ENCODE assay signal across 15 cellular contexts in the genomic region with DNA sequence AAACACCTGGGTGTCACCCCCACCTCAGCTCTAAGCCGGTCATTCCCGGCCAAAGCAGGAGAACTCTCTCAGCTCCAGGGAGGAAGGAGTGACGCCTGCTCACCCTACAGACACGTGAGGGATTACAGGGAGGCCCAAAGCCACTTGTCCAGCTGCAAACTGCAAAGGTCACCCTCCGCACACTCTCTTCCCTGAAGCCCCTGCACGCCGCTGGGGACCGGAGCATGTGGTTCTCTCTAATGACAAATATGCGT.
DNase-seq lines count a peak whose midpoint lies in the region; ATAC-seq and TF ChIP-seq lines count a peak whose summit lies in the region.
"Had no signal": no experiment of that assay in that cellular context is flagged by ENCODE, and none has a peak within 500 bp of the region (broad histone marks: within the 10 kb centered on the region; RNA-seq: fewer than 3 reads in every experiment).

No MANE protein-coding gene starts in this region.

- intact Hi-C loops in dendritic cell treated with granulocyte-macrophage colony-stimulating factor and Interleukin-4, amounts not matched to agents 40 ng/mL and 50 ng/mL, for 4 days (cut with micrococcal nuclease), result no loop called here
- intact Hi-C loops in tibial artery (cut with DNase I; ENCODE audit: low total_unique reads) (no loop called here), Calu3 (cut with micrococcal nuclease; ENCODE audit: unreplicated experiment) (no loop called here)

- peak overlapping the region; percentile 36 for H3K9ac ChIP-seq in Karpas-422 (ENCODE audit: low read length)

- DNase-seq in Karpas-422 (no peak), retinal pigment epithelial cell (ENCODE audit: low read depth) (peak; percentile 21), tibial artery (no peak), kidney glomerular epithelial cell (lab: John Stamatoyannopoulos, UW) (no peak), Calu3 (no peak)
- DNase-seq: activated CD4-positive, alpha-beta T cell treated with anti-CD3 and anti-CD28 coated beads for 48 hours; activated naive CD4-positive, alpha-beta T cell treated with anti-CD3 and anti-CD28 coated beads, Interleukin-2, amount 50 U/mL, for 16 hours; HCEC 1CT; hypothalamus; NCI-H1436 treated with DMSO at 0.1 percent for 48 hours; occipital lobe; SJCRH30 had no signal

- H3K9me3 ChIP-seq in Karpas-422 (ENCODE audit: low read length) (no peaks in the 10 kb centered on the region), tibial artery (no peaks in the 10 kb centered on the region)
- H3K9me3 ChIP-seq: SJCRH30 had no signal

- H4K20me1 ChIP-seq in Karpas-422 (ENCODE audit: insufficient read depth, low read depth, low read length), result no peaks in the 10 kb centered on the region

- H3K4me3 ChIP-seq in Karpas-422 (ENCODE audit: low read length), result no peak overlapping the region; the same call in 1 of the 2 replicates
- H3K4me3 ChIP-seq in retinal pigment epithelial cell (ENCODE audit: low read length), result no peak overlapping the region
- H3K4me3 ChIP-seq in tibial artery, result no peak overlapping the region
- H3K4me3 ChIP-seq: coronary artery, SJCRH30 had no signal

- no peak overlapping the region for H3K27ac ChIP-seq in Karpas-422 (ENCODE audit: low read length)
- H3K27ac ChIP-seq in tibial artery, result no peak overlapping the region
- H3K27ac ChIP-seq: coronary artery, SJCRH30 had no signal

- ATAC-seq in GM19395 (IDR thresholded peaks at IDR 0.05; ENCODE audit: unreplicated experiment), result peak; percentile 3

- TF ChIP-seq CTCF in retinal pigment epithelial cell (conservative IDR thresholded peaks at IDR 0.05; ENCODE audit: low read depth, low read length) (no peak), tibial artery (IDR thresholded peaks at IDR 0.05) (no peak), Calu3 (IDR thresholded peaks at IDR 0.05; ENCODE audit: unreplicated experiment) (no peak)

- H3K27me3 ChIP-seq in Karpas-422 (ENCODE audit: low read length), result no peaks in the 10 kb centered on the region; the same call in 1 of the 2 replicates
- peaks cover 0 to 15% of the 10 kb centered on the region in 2 donors for H3K27me3 ChIP-seq in tibial artery

- H3K79me2 ChIP-seq in Karpas-422 (ENCODE audit: low read length), result no peaks in the 10 kb centered on the region

- BruUV-seq in Calu3 (replicated peaks; lab: Mats Ljungman, UMichigan), result no TSS peak

- H3K4me2 ChIP-seq in Karpas-422 (ENCODE audit: low read depth, low read length, poor library complexity, severe bottlenecking), result peak overlapping the region; percentile 34

- H3K36me3 ChIP-seq in Karpas-422 (ENCODE audit: insufficient read depth, low read length) (no peaks in the 10 kb centered on the region), tibial artery (no peaks in the 10 kb centered on the region)
- H3K36me3 ChIP-seq: SJCRH30 had no signal

- no peaks in the 10 kb centered on the region for H3K36me3 Mint-ChIP-seq in dendritic cell treated with granulocyte-macrophage colony-stimulating factor and Interleukin-4, amounts not matched to agents 40 ng/mL and 50 ng/mL, for 4 days (ENCODE audit: low read depth)
- no peaks in the 10 kb centered on the region for H3K36me3 Mint-ChIP-seq in Calu3 (ENCODE audit: insufficient read depth, unreplicated experiment)

- H3K9me2 ChIP-seq in Karpas-422 (replicated peaks; ENCODE audit: insufficient read depth, low read length), result no peaks in the 10 kb centered on the region

- no peaks in the 10 kb centered on the region for H3K9me3 Mint-ChIP-seq in dendritic cell treated with granulocyte-macrophage colony-stimulating factor and Interleukin-4, amounts not matched to agents 40 ng/mL and 50 ng/mL, for 4 days
- no peaks in the 10 kb centered on the region for H3K9me3 Mint-ChIP-seq in Calu3 (ENCODE audit: low read depth, unreplicated experiment)

- H3K27ac Mint-ChIP-seq in dendritic cell treated with granulocyte-macrophage colony-stimulating factor and Interleukin-4, amounts not matched to agents 40 ng/mL and 50 ng/mL, for 4 days, result peak overlapping the region; percentile 54
- H3K27ac Mint-ChIP-seq in Calu3 (ENCODE audit: unreplicated experiment), result no peak overlapping the region

- H2AFZ ChIP-seq in Karpas-422 (ENCODE audit: low read length), result no peak overlapping the region

- peaks cover 25% of the 10 kb centered on the region for H3K27me3 Mint-ChIP-seq in dendritic cell treated with granulocyte-macrophage colony-stimulating factor and Interleukin-4, amounts not matched to agents 40 ng/mL and 50 ng/mL, for 4 days
- no peaks in the 10 kb centered on the region for H3K27me3 Mint-ChIP-seq in Calu3 (ENCODE audit: unreplicated experiment)

- H3K4me3 Mint-ChIP-seq in dendritic cell treated with granulocyte-macrophage colony-stimulating factor and Interleukin-4, amounts not matched to agents 40 ng/mL and 50 ng/mL, for 4 days, result no peak overlapping the region
- H3K4me3 Mint-ChIP-seq in Calu3 (ENCODE audit: low read depth, unreplicated experiment), result no peak overlapping the region

- peaks cover 69% of the 10 kb centered on the region for H3K4me1 Mint-ChIP-seq in dendritic cell treated with granulocyte-macrophage colony-stimulating factor and Interleukin-4, amounts not matched to agents 40 ng/mL and 50 ng/mL, for 4 days (ENCODE audit: low read depth)
- peaks cover 14% of the 10 kb centered on the region for H3K4me1 Mint-ChIP-seq in Calu3 (ENCODE audit: low read depth, unreplicated experiment)

- H3K4me1 ChIP-seq in Karpas-422 (ENCODE audit: low read length), result peaks cover 80% of the 10 kb centered on the region
- peaks cover 0 to 15% (median 8%) of the 10 kb centered on the region in 4 donors for H3K4me1 ChIP-seq in tibial artery
- H3K4me1 ChIP-seq: SJCRH30 had no signal

- CTCF ChIA-PET in Calu3 (lab: Charles Lee), result no interaction called here
